ENCODE assay signal across 21 cellular contexts in the genomic region with DNA sequence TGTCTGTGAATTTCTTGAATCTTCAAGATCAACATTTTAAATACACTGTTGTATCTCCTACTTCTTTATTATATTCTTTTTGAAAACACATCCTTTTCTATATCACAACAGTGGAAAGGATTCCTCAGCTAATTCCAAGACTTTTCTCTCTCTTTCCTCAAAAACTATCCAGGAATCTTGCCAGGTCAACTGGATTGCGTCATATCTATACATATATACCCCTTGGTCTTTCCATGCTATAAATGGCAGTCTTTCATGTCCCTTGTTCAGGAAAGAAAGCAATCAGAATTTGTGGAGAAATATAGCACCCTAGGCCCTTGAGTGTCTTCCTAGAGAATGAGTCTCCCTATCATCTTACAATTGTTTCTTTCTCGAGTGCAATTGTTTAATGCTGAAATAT.
"Had no signal": no experiment of that assay in that cellular context is flagged by ENCODE, and none has a peak within 500 bp of the region (broad histone marks: within the 10 kb centered on the region; RNA-seq: fewer than 3 reads in every experiment).

No MANE protein-coding gene starts in this region.

- DNase-seq: KBM-7, MV-4-11, NCI-H1048, NCI-H1105, NCI-H1417, NCI-H1436 treated with DMSO at 0.1 percent for 48 hours, NCI-H1694, NCI-H187 treated with DMSO at 0.1 percent for 48 hours, NCI-H2029 treated with DMSO at 0.1 percent for 48 hours, NCI-H2171, NCI-H226, NCI-H446, NCI-H510A, NCI-H524 treated with DMSO at 0.1 percent for 48 hours, NCI-H69, NCI-H774, Right ventricle myocardium superior, RPMI8226, SK-N-SH, SW 1271 had no signal

- H3K9me3 ChIP-seq: SK-N-SH had no signal

- H3K27ac ChIP-seq: HL-60 had no signal
